28 cellular contexts compared by ENCODE assay signal in genomic region chr6:89131599-89131998, GRCh38. TPM values are rescaled to one million over a fixed set of nuclear protein-coding genes. Genes with fewer than 3 reads are reported as not detected.
"Had no signal": no experiment of that assay in that cellular context is flagged by ENCODE, and none has a peak within 500 bp of the region (broad histone marks: within the 10 kb centered on the region; RNA-seq: fewer than 3 reads in every experiment).

No MANE protein-coding gene starts in this region.

- FAIRE-seq: keratinocyte, urothelium cell line had no signal

- DNase-seq: hippocampal formation; kidney glomerular epithelial cell; left cardiac atrium; left lung; lower lobe of right lung; midbrain; mucosa of descending colon; naive thymus-derived CD8-positive, alpha-beta T cell; occipital lobe; right lobe of liver; stimulated activated CD4-positive, alpha-beta T cell treated with anti-CD3 and anti-CD28 coated beads, Interleukin-12 subunit alpha, Interleukin-12 subunit beta, amount 100 ng/mL, for 4 hours; stimulated activated CD4-positive, alpha-beta T cell treated with anti-CD3 and anti-CD28 coated beads, Interleukin-4, amount 100 ng/mL, for 24 hours; stimulated activated naive CD4-positive, alpha-beta T cell; tibial artery; trophoblast cell; upper lobe of right lung had no signal

- ATAC-seq: left cardiac atrium; left lung; lower lobe of right lung; naive thymus-derived CD8-positive, alpha-beta T cell; right lobe of liver; stimulated activated effector memory CD8-positive, alpha-beta T cell treated with anti-CD3 and anti-CD28 coated beads, Interleukin-12 subunit alpha, Interleukin-12 subunit beta, amount 100 ng/mL, for 72 hours had no signal

- H3K36me3 Mint-ChIP-seq: stimulated activated effector memory CD8-positive, alpha-beta T cell treated with anti-CD3 and anti-CD28 coated beads, Interleukin-12 subunit alpha, Interleukin-12 subunit beta, amount 100 ng/mL, for 72 hours had no signal

- H3K36me3 ChIP-seq: left lung, lower lobe of right lung, right atrium auricular region, right lobe of liver, suprapubic skin, thoracic aorta, upper lobe of right lung had no signal

- H3K4me1 Mint-ChIP-seq: memory B cell; naive thymus-derived CD8-positive, alpha-beta T cell; nephron; neural crest cell; stimulated activated effector memory CD8-positive, alpha-beta T cell treated with anti-CD3 and anti-CD28 coated beads, Interleukin-12 subunit alpha, Interleukin-12 subunit beta, amount 100 ng/mL, for 72 hours had no signal

- H3K9me3 ChIP-seq: right atrium auricular region, right lobe of liver, suprapubic skin, thoracic aorta had no signal

- H3K4me3 Mint-ChIP-seq: memory B cell; naive thymus-derived CD8-positive, alpha-beta T cell; nephron; neural crest cell; stimulated activated effector memory CD8-positive, alpha-beta T cell treated with anti-CD3 and anti-CD28 coated beads, Interleukin-12 subunit alpha, Interleukin-12 subunit beta, amount 100 ng/mL, for 72 hours; stimulated activated naive CD8-positive, alpha-beta T cell treated with anti-CD3 and anti-CD28 coated beads, Interleukin-15, Interleukin-2, amounts not matched to agents 100 ng/mL and 50 ng/mL, for 24 hours had no signal

- H3K27me3 Mint-ChIP-seq: memory B cell; naive thymus-derived CD8-positive, alpha-beta T cell; stimulated activated naive CD8-positive, alpha-beta T cell treated with anti-CD3 and anti-CD28 coated beads, Interleukin-15, Interleukin-2, amounts not matched to agents 100 ng/mL and 50 ng/mL, for 24 hours had no signal

- H3K4me1 ChIP-seq: lower lobe of right lung, parathyroid adenoma, right atrium auricular region, right lobe of liver, suprapubic skin, tibial artery, upper lobe of right lung had no signal

- H3K4me3 ChIP-seq: left lung, lower lobe of right lung, mucosa of descending colon, right atrium auricular region, right lobe of liver, skin epidermis, suprapubic skin, thoracic aorta, tibial artery, upper lobe of right lung had no signal

- H3K27me3 ChIP-seq: left lung, right atrium auricular region, right lobe of liver, suprapubic skin, tibial artery, upper lobe of right lung had no signal

- H3K27ac ChIP-seq: lower lobe of right lung, parathyroid adenoma, right atrium auricular region, right lobe of liver, skin epidermis, suprapubic skin, thoracic aorta, tibial artery, upper lobe of right lung had no signal

- H3K27ac Mint-ChIP-seq: memory B cell; naive thymus-derived CD8-positive, alpha-beta T cell; nephron; stimulated activated effector memory CD8-positive, alpha-beta T cell treated with anti-CD3 and anti-CD28 coated beads, Interleukin-12 subunit alpha, Interleukin-12 subunit beta, amount 100 ng/mL, for 72 hours; stimulated activated naive CD8-positive, alpha-beta T cell treated with anti-CD3 and anti-CD28 coated beads, Interleukin-15, Interleukin-2, amounts not matched to agents 100 ng/mL and 50 ng/mL, for 24 hours had no signal

RNA-seq across cellular contexts. Expression of gene SRSF12, which starts 13.7 kb away (rescaled TPM):
- total RNA-seq: lower lobe of right lung; naive thymus-derived CD8-positive, alpha-beta T cell; upper lobe of right lung had no signal
